25 cellular contexts compared by ENCODE assay signal in the genomic region with DNA sequence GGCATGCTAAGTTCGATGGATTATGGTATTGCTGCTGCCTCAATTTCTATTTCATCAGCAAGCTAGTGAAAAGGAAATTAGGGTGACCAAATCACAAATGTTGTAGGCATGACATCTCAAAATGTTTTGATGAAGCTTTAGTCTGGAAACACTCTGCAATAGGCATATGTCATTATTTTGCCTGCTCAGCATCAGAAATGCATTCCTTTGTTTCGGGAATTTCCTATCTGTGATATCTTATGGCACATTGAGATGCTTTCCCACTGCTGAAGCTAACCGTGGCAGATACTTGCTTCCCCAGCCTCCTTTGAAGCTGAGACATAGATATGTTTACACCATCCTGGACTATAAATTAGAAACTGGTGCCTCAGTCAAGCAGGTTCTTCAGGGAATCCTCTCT.
DNase-seq lines count a peak whose midpoint lies in the region; ATAC-seq, FAIRE-seq and TF ChIP-seq lines count a peak whose summit lies in the region.
"Had no signal": no experiment of that assay in that cellular context is flagged by ENCODE, and none has a peak within 500 bp of the region (broad histone marks: within the 10 kb centered on the region; RNA-seq: fewer than 3 reads in every experiment).

No MANE protein-coding gene starts in this region.

- H2BK15ac ChIP-seq in neuronal stem cell (ENCODE audit: low read length): no peak overlapping the region

- H3K9ac ChIP-seq in HepG2 (ENCODE audit: insufficient read depth, low read depth, low read length) (no peak overlapping the region), PC-3 (ENCODE audit: low read length) (no peak overlapping the region), neuronal stem cell (ENCODE audit: low read depth, low read length, poor library complexity) (no peak overlapping the region)
- H3K9ac ChIP-seq: BLaER1 had no signal

- H3K36me3 Mint-ChIP-seq in T-helper 17 cell (ENCODE audit: low read depth): peaks cover 4% of the 10 kb centered on the region

- peak overlapping the region; percentile 87 for H4K8ac ChIP-seq in neuronal stem cell (ENCODE audit: low read depth, low read length)

- no peaks in the 10 kb centered on the region for H3K36me3 ChIP-seq in HepG2 (replicated peaks in 1 of 2; ENCODE audit: control insufficient read depth in 1 of 2, insufficient read depth in 2 of 2, low read length in 2 of 2)
- no peaks in the 10 kb centered on the region for H3K36me3 ChIP-seq in right lobe of liver
- no peaks in the 10 kb centered on the region for H3K36me3 ChIP-seq in PC-3 (ENCODE audit: low read depth, low read length)
- H3K36me3 ChIP-seq in neuronal stem cell (replicated peaks in 1 of 2; ENCODE audit: control insufficient read depth in 2 of 2, insufficient read depth in 2 of 2, low read length in 2 of 2): no peaks in the 10 kb centered on the region
- H3K36me3 ChIP-seq: BLaER1 had no signal

- no peak overlapping the region for H3K23ac ChIP-seq in neuronal stem cell (ENCODE audit: low read depth, low read length, poor library complexity)

- DNase-seq in HepG2 (ENCODE audit: low spot score) (no peak), right lobe of liver (no peak), PC-3 (no peak), T-helper 17 cell (no peak), neuronal stem cell (ENCODE audit: low spot score) (no peak), activated T-cell treated with anti-CD3 and anti-CD28 coated beads for 4 hours (no peak), NCI-H2196 (lab: John Stamatoyannopoulos, UW; ENCODE audit: unreplicated experiment) (no peak)
- DNase-seq: CD4-positive, alpha-beta T cell; COR-L47; DMS53; H7; KG1; MM.1S; NCI-H1694; NCI-H2029 treated with DMSO at 0.1 percent for 48 hours; NCI-H2227 treated with DMSO at 0.1 percent for 48 hours; NCI-H526 treated with DMSO at 0.1 percent for 48 hours; SHP77 treated with DMSO at 0.1 percent for 48 hours had no signal

- H3K4me3 Mint-ChIP-seq in T-helper 17 cell: no peak overlapping the region
- H3K4me3 Mint-ChIP-seq: CD4-positive, alpha-beta T cell had no signal

- H3K4me3 ChIP-seq in HepG2 (replicated peaks in 1 of 3; ENCODE audit: insufficient read depth in 1 of 3, low read depth in 2 of 3, low read length in 3 of 3) (no peak overlapping the region), right lobe of liver (no peak overlapping the region), PC-3 (ENCODE audit: low read length) (0 out of 2 replicates have a peak overlapping the region, but pooled peaks have one; percentile 12), neuronal stem cell (ENCODE audit: low read length in 2 of 2) (no peak overlapping the region)
- H3K4me3 ChIP-seq: BLaER1 had no signal

- no peaks in the 10 kb centered on the region for H3K9me3 ChIP-seq in HepG2 (ENCODE audit: low read length)
- no peaks in the 10 kb centered on the region for H3K9me3 ChIP-seq in right lobe of liver
- H3K9me3 ChIP-seq in PC-3 (ENCODE audit: low read length): no peaks in the 10 kb centered on the region
- no peaks in the 10 kb centered on the region for H3K9me3 ChIP-seq in T-helper 17 cell (ENCODE audit: control insufficient read depth, low read length, poor library complexity, severe bottlenecking)
- H3K9me3 ChIP-seq in neuronal stem cell (replicated peaks in 1 of 2; ENCODE audit: control insufficient read depth in 2 of 2, insufficient read depth in 1 of 2, low read depth in 1 of 2, low read length in 2 of 2): peaks cover 0 to 2% of the 10 kb centered on the region in 2 donors

- in situ Hi-C loops in HepG2 (cut with HindIII; ENCODE audit: extremely low pct_ligation_motif_present, low pct_unique_long_range_greater_than_20kb): no loop called here

- no peak overlapping the region for H2AK5ac ChIP-seq in neuronal stem cell (ENCODE audit: low read depth, low read length)

- no peak overlapping the region for H2BK12ac ChIP-seq in neuronal stem cell (ENCODE audit: low read length)

- no peak for TF ChIP-seq POLR2A in HepG2 (IDR thresholded peaks at IDR 0.05; ENCODE audit: insufficient read depth in 1 of 2, low read depth in 2 of 2, low read length in 2 of 2)
- no peak for TF ChIP-seq POLR2A in right lobe of liver (IDR thresholded peaks at IDR 0.05)

- H3K4ac ChIP-seq in neuronal stem cell (ENCODE audit: low read length): no peak overlapping the region

- no peak overlapping the region for H3K14ac ChIP-seq in neuronal stem cell (ENCODE audit: low read length)

- H4K91ac ChIP-seq in neuronal stem cell (ENCODE audit: low read depth, low read length, poor library complexity): no peak overlapping the region

- no peaks in the 10 kb centered on the region for H3K4me1 ChIP-seq in HepG2 (ENCODE audit: insufficient read depth, low read length)
- H3K4me1 ChIP-seq in right lobe of liver: no peaks in the 10 kb centered on the region
- H3K4me1 ChIP-seq in PC-3 (ENCODE audit: insufficient read depth, low read length): peaks cover 17% of the 10 kb centered on the region
- H3K4me1 ChIP-seq in neuronal stem cell (ENCODE audit: control insufficient read depth in 2 of 2, insufficient read depth in 1 of 2, low read depth in 1 of 2, low read length in 2 of 2): no peaks in the 10 kb centered on the region

- BruUV-seq in HepG2 (replicated peaks; lab: Mats Ljungman, UMichigan) (no TSS peak), PC-3 (replicated peaks; lab: Mats Ljungman, UMichigan) (no TSS peak)

- H2AFZ ChIP-seq in HepG2 (ENCODE audit: low read length) (no peak overlapping the region), PC-3 (ENCODE audit: low read length) (0 out of 2 replicates have a peak overlapping the region, but pooled peaks have one; percentile 11), neuronal stem cell (ENCODE audit: low read length) (no peak overlapping the region)

- H3K4me2 ChIP-seq in HepG2 (ENCODE audit: low read depth, low read length): no peak overlapping the region
- H3K4me2 ChIP-seq in PC-3 (ENCODE audit: low read length): peak overlapping the region; percentile 61
- no peak overlapping the region for H3K4me2 ChIP-seq in neuronal stem cell (ENCODE audit: insufficient read depth, low read length, poor library complexity, severe bottlenecking)
- H3K4me2 ChIP-seq: BLaER1 had no signal

- H2BK120ac ChIP-seq in neuronal stem cell (ENCODE audit: low read depth, low read length): no peak overlapping the region

- H3K9me2 ChIP-seq in PC-3 (replicated peaks; ENCODE audit: low read length): no peaks in the 10 kb centered on the region

- TF ChIP-seq EP300 in HepG2 (IDR thresholded peaks at IDR 0.05; ENCODE audit: low read depth in 2 of 2, low read length in 2 of 2) (no peak), HepG2 (CRISPR knock-in tag; IDR thresholded peaks at IDR 0.05; ENCODE audit: borderline replicate concordance) (no peak)

- H3K27ac ChIP-seq in HepG2 (ENCODE audit: extremely low read length, insufficient read depth, low read length) (no peak overlapping the region), right lobe of liver (no peak overlapping the region), PC-3 (ENCODE audit: low read length) (no peak overlapping the region), neuronal stem cell (replicated peaks; ENCODE audit: low read length) (no peak overlapping the region)
- H3K27ac ChIP-seq: BLaER1, RWPE1 had no signal

- H2BK5ac ChIP-seq in neuronal stem cell (ENCODE audit: low read length): no peak overlapping the region

- TF ChIP-seq CTCF in HepG2 (CRISPR knock-in tag; IDR thresholded peaks at IDR 0.05): no peak
- no peak for TF ChIP-seq CTCF in right lobe of liver (IDR thresholded peaks at IDR 0.05)
- no peak for TF ChIP-seq CTCF in PC-3 (conservative IDR thresholded peaks at IDR 0.05; ENCODE audit: low read depth, low read length)

- ATAC-seq in HepG2 (no peak), right lobe of liver (no peak), PC-3 (no peak), T-helper 17 cell (no peak), GM18867 (IDR thresholded peaks at IDR 0.05; ENCODE audit: unreplicated experiment) (no peak)
- ATAC-seq: Panc1 had no signal

- no peaks in the 10 kb centered on the region for H3K79me2 ChIP-seq in HepG2 (ENCODE audit: insufficient read depth, low read length)
- no peaks in the 10 kb centered on the region for H3K79me2 ChIP-seq in PC-3 (ENCODE audit: low read length)

- intact Hi-C loops in HepG2 (cut with micrococcal nuclease; ENCODE audit: unreplicated experiment) (no loop called here), right lobe of liver (cut with DNase I) (no loop called here), PC-3 (cut with micrococcal nuclease) (no loop called here)

- peaks cover 0 to 11% of the 10 kb centered on the region in 2 experiments; a peak in 2 of 5 replicates for H3K27me3 ChIP-seq in HepG2 (ENCODE audit: control insufficient read depth in 1 of 2, insufficient read depth in 2 of 2, low read length in 2 of 2)
- no peaks in the 10 kb centered on the region for H3K27me3 ChIP-seq in right lobe of liver
- no peaks in the 10 kb centered on the region for H3K27me3 ChIP-seq in PC-3 (ENCODE audit: low read length)
- no peaks in the 10 kb centered on the region for H3K27me3 ChIP-seq in neuronal stem cell (ENCODE audit: control insufficient read depth in 3 of 3, insufficient read depth in 3 of 3, low read depth in 1 of 3, low read length in 3 of 3)
- H3K27me3 ChIP-seq: BLaER1 had no signal

- H3K79me1 ChIP-seq in neuronal stem cell (ENCODE audit: low read depth, low read length): no peaks in the 10 kb centered on the region

- no peak overlapping the region for H3K18ac ChIP-seq in neuronal stem cell (ENCODE audit: low read length)

- H3F3A ChIP-seq in PC-3 (ENCODE audit: low read length, unreplicated experiment): no peaks in the 10 kb centered on the region

- H3K27me3 Mint-ChIP-seq in T-helper 17 cell: no peaks in the 10 kb centered on the region
- H3K27me3 Mint-ChIP-seq: CD4-positive, alpha-beta T cell had no signal

- H4K20me1 ChIP-seq in HepG2 (ENCODE audit: insufficient read depth, low read length): no peaks in the 10 kb centered on the region
- no peaks in the 10 kb centered on the region for H4K20me1 ChIP-seq in PC-3 (ENCODE audit: low read length)
- H4K20me1 ChIP-seq: BLaER1 had no signal

- H3K27ac Mint-ChIP-seq in T-helper 17 cell: peak overlapping the region; percentile 5
- H3K27ac Mint-ChIP-seq: CD4-positive, alpha-beta T cell had no signal

- no peak for TF ChIP-seq RAD21 in HepG2 (CRISPR knock-in tag; IDR thresholded peaks at IDR 0.05)

- peaks cover 8% of the 10 kb centered on the region for H3K4me1 Mint-ChIP-seq in T-helper 17 cell

- POLR2A ChIA-PET in HepG2 (lab: Yijun Ruan, JAX) (no interaction called here), PC-3 (lab: Charles Lee; ENCODE audit: unreplicated experiment) (no interaction called here)

- FAIRE-seq in HepG2 (lab: Jason Lieb, UNC): no peak
- FAIRE-seq: G401.6, GM19239, HTR-8/SVneo had no signal

- CTCF ChIA-PET in HepG2 (lab: Yijun Ruan, JAX; ENCODE audit: low intra/inter-chr PET ratio, low total read pairs): no interaction called here
- CTCF ChIA-PET in PC-3 (lab: Charles Lee): no interaction called here

- WGBS in HepG2 (ENCODE audit: low lambda C conversion rate): 11% methylated on average over 3 of the region's 3 CpGs
- WGBS in right lobe of liver (ENCODE audit: insufficient coverage, low coverage, low lambda C conversion rate, missing lambda C conversion rate): 78% methylated on average over 3 of the region's 3 CpGs
- no CpG with 5 or more reads among the region's 3 CpGs for WGBS in neuronal stem cell (ENCODE audit: extremely low coverage in 2 of 2, insufficient read length in 2 of 2, insufficient replicate concordance in 1 of 2), 2 donors

TF ChIP-seq in HepG2, 621 proteins besides CTCF, POLR2A, EP300 and RAD21 (continues in another document):
- 0 out of 2 replicates have a peak, but pooled peaks have one; percentile 22 for TF ChIP-seq MAFF (IDR thresholded peaks at IDR 0.05; ENCODE audit: low read depth, low read length)
